In genomic region chr6:152916035-152916434, GRCh38 we compare ENCODE assay signal across 7 cellular contexts.
"Had no signal": no experiment of that assay in that cellular context is flagged by ENCODE, and none has a peak within 500 bp of the region (broad histone marks: within the 10 kb centered on the region; RNA-seq: fewer than 3 reads in every experiment).

No MANE protein-coding gene starts in this region.

- H3K36me3 ChIP-seq: HAP-1 had no signal

- DNase-seq: GM23248, GOT3, H7, HFFc6 had no signal

- H3K27ac ChIP-seq: GM23248, HL-60 had no signal

- H3K4me1 Mint-ChIP-seq: IgD-negative memory B cell had no signal

- H3K4me3 Mint-ChIP-seq: HFFc6, IgD-negative memory B cell had no signal

- H3K4me3 ChIP-seq: GM23248, HAP-1 had no signal

- H3K36me3 Mint-ChIP-seq: IgD-negative memory B cell had no signal

- H3K27ac Mint-ChIP-seq: HFFc6, IgD-negative memory B cell had no signal

- H3K9me3 ChIP-seq: HAP-1 had no signal
